1 cellular context compared by ENCODE assay signal in genomic region chr3:136624381-136624780, GRCh38.
TF ChIP-seq lines count a peak whose summit lies in the region.

No MANE protein-coding gene starts in this region.

TF ChIP-seq in HepG2, 621 proteins besides CTCF, POLR2A, EP300 and RAD21 (continued from another document):
- TF ChIP-seq, protein P1, sequence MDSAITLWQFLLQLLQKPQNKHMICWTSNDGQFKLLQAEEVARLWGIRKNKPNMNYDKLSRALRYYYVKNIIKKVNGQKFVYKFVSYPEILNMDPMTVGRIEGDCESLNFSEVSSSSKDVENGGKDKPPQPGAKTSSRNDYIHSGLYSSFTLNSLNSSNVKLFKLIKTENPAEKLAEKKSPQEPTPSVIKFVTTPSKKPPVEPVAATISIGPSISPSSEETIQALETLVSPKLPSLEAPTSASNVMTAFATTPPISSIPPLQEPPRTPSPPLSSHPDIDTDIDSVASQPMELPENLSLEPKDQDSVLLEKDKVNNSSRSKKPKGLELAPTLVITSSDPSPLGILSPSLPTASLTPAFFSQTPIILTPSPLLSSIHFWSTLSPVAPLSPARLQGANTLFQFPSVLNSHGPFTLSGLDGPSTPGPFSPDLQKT (CRISPR knock-in tag; IDR thresholded peaks at IDR 0.05; ENCODE audit: borderline replicate concordance) = no peak
- no peak for TF ChIP-seq BHLHE40 (IDR thresholded peaks at IDR 0.05; ENCODE audit: low read length)
- TF ChIP-seq ZC3H4 (CRISPR knock-in tag; IDR thresholded peaks at IDR 0.05; ENCODE audit: borderline replicate concordance) = no peak
- no peak for TF ChIP-seq ZBTB8A (CRISPR knock-in tag; IDR thresholded peaks at IDR 0.05; ENCODE audit: borderline replicate concordance, low read depth)
- no peak for TF ChIP-seq ZNF776 (CRISPR knock-in tag; IDR thresholded peaks at IDR 0.05)
- no peak for TF ChIP-seq BRCA1 (CRISPR knock-in tag; IDR thresholded peaks at IDR 0.05)
- TF ChIP-seq ZNF331 (CRISPR knock-in tag; IDR thresholded peaks at IDR 0.05) = no peak
- no peak for TF ChIP-seq ZNF567 (CRISPR knock-in tag; IDR thresholded peaks at IDR 0.05; ENCODE audit: borderline replicate concordance)
- TF ChIP-seq NBN (conservative IDR thresholded peaks at IDR 0.05) = no peak
- TF ChIP-seq, protein P2, sequence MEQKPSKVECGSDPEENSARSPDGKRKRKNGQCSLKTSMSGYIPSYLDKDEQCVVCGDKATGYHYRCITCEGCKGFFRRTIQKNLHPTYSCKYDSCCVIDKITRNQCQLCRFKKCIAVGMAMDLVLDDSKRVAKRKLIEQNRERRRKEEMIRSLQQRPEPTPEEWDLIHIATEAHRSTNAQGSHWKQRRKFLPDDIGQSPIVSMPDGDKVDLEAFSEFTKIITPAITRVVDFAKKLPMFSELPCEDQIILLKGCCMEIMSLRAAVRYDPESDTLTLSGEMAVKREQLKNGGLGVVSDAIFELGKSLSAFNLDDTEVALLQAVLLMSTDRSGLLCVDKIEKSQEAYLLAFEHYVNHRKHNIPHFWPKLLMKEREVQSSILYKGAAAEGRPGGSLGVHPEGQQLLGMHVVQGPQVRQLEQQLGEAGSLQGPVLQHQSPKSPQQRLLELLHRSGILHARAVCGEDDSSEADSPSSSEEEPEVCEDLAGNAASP (CRISPR knock-in tag; IDR thresholded peaks at IDR 0.05; ENCODE audit: borderline replicate concordance) = no peak
- TF ChIP-seq MNT (IDR thresholded peaks at IDR 0.05) = no peak
- no peak for TF ChIP-seq ZKSCAN8 (CRISPR knock-in tag; IDR thresholded peaks at IDR 0.05; ENCODE audit: borderline replicate concordance)
- no peak for TF ChIP-seq ZMYM4 (CRISPR knock-in tag; IDR thresholded peaks at IDR 0.05)
TF ChIP-seq in HepG2: peak in this region for 0.
